Comparison of ENCODE assay signal across 15 cellular contexts in genomic region chr20:48673485-48673884, GRCh38.
DNase-seq lines count a peak whose midpoint lies in the region; ATAC-seq and TF ChIP-seq lines count a peak whose summit lies in the region.
"Had no signal": no experiment of that assay in that cellular context is flagged by ENCODE, and none has a peak within 500 bp of the region (broad histone marks: within the 10 kb centered on the region; RNA-seq: fewer than 3 reads in every experiment).

No MANE protein-coding gene starts in this region.

- no peak overlapping the region for H2AFZ ChIP-seq in DND-41 (ENCODE audit: low read depth, low read length)

- H3K27me3 Mint-ChIP-seq in immature natural killer cell (ENCODE audit: low read depth in 3 of 3), result peaks cover 0 to 47% (median 31%) of the 10 kb centered on the region in 3 donors

- no peaks in the 10 kb centered on the region for H3K79me2 ChIP-seq in DND-41 (ENCODE audit: insufficient read depth, low read length)

- H3K4me1 Mint-ChIP-seq in immature natural killer cell, result peaks cover 32 to 56% of the 10 kb centered on the region in 2 donors

- peak overlapping the region; percentile 8 to 85 (median 60) for H3K27ac Mint-ChIP-seq in immature natural killer cell

- peak overlapping the region; percentile 52 for H3K27ac ChIP-seq in A673 (ENCODE audit: low read depth, low read length, poor library complexity, severe bottlenecking)
- H3K27ac ChIP-seq in DND-41 (ENCODE audit: low read length), result no peak overlapping the region
- H3K27ac ChIP-seq: KMS-11, ovary, right lobe of liver, upper lobe of right lung had no signal

- H3K9ac ChIP-seq in DND-41 (ENCODE audit: low read depth, low read length), result no peak overlapping the region
- H3K9ac ChIP-seq: KMS-11 had no signal

- no TSS peak for BruUV-seq in A673 (replicated peaks; lab: Mats Ljungman, UMichigan)

- H3K27me3 ChIP-seq in A673 (replicated peaks; ENCODE audit: insufficient read depth, low read depth, low read length, poor library complexity) (no peaks in the 10 kb centered on the region), DND-41 (ENCODE audit: insufficient read depth, low read length, poor library complexity) (no peaks in the 10 kb centered on the region)
- H3K27me3 ChIP-seq: ovary, right lobe of liver, upper lobe of right lung had no signal

- H3K4me2 ChIP-seq in DND-41 (ENCODE audit: insufficient read depth, low read length), result no peak overlapping the region
- H3K4me2 ChIP-seq: KMS-11 had no signal

- intact Hi-C loops in A673 (cut with micrococcal nuclease; ENCODE audit: unreplicated experiment), result no loop called here

- no peak for DNase-seq in A673 (ENCODE audit: low spot score)
- no peak for DNase-seq in DND-41
- DNase-seq in SIG-M5 treated with dmso at 0.1 percent for 504 hours (lab: John Stamatoyannopoulos, UW; ENCODE audit: unreplicated experiment), result peak; percentile 90
- no peak for DNase-seq in immature natural killer cell
- no peak for DNase-seq in NAMALWA (ENCODE audit: low spot score)
- DNase-seq in anterior cingulate cortex (lab: John Stamatoyannopoulos, UW), result no peak
- DNase-seq in ureter (ENCODE audit: low spot score), result no peak
- DNase-seq: central memory CD4-positive, alpha-beta T cell; NCI-H526 treated with DMSO at 0.1 percent for 48 hours; ovary; upper lobe of right lung had no signal

- POLR2A ChIA-PET in A673 (lab: Charles Lee; ENCODE audit: low non-redundant PET), result interaction anchor here (0.9 kb wide), 1 partner anchor 14 kb away, joined by 3 read pairs; no protein-coding TSS in a partner anchor

- H3K4me1 ChIP-seq in A673 (ENCODE audit: insufficient read depth, low read length, poor library complexity, severe bottlenecking) (no peaks in the 10 kb centered on the region), DND-41 (ENCODE audit: insufficient read depth, low read length) (no peaks in the 10 kb centered on the region)

- H3K9me3 Mint-ChIP-seq in immature natural killer cell, result peaks cover 0 to 2% (median 0%) of the 10 kb centered on the region in 6 donors

- H3K4me3 ChIP-seq in A673 (ENCODE audit: low read depth, low read length, poor library complexity, severe bottlenecking), result no peak overlapping the region
- no peak overlapping the region for H3K4me3 ChIP-seq in DND-41 (ENCODE audit: low read depth in 1 of 2, low read length in 2 of 2)
- H3K4me3 ChIP-seq: ovary, right lobe of liver, upper lobe of right lung had no signal

- ATAC-seq in DND-41 (ENCODE audit: insufficient read depth, low read depth), result peak; percentile 22; the same call in 2 of the 3 replicates
- ATAC-seq: Panc1, right lobe of liver, SK-N-SH treated with all-trans-retinoic acid at 6 μM for 48 hours, upper lobe of right lung had no signal

- H3K36me3 ChIP-seq in A673 (ENCODE audit: insufficient read depth, low read length, poor library complexity, severe bottlenecking) (peaks cover 81% of the 10 kb centered on the region), DND-41 (ENCODE audit: insufficient read depth, low read length) (no peaks in the 10 kb centered on the region)
- H3K36me3 ChIP-seq: ovary, right lobe of liver had no signal

- peaks cover 18 to 69% (median 28%) of the 10 kb centered on the region in 3 donors for H3K36me3 Mint-ChIP-seq in immature natural killer cell

- TF ChIP-seq CTCF in A673 (conservative IDR thresholded peaks at IDR 0.05; ENCODE audit: low read depth, low read length), result no peak
- no peak for TF ChIP-seq CTCF in DND-41 (IDR thresholded peaks at IDR 0.05; ENCODE audit: borderline replicate concordance, extremely low read depth, low read length, poor library complexity, severe bottlenecking)

- H3K4me3 Mint-ChIP-seq in immature natural killer cell, result no peak overlapping the region

- CTCF ChIA-PET in A673 (lab: Charles Lee), result no interaction called here

- no peaks in the 10 kb centered on the region for H3K9me3 ChIP-seq in A673 (ENCODE audit: low read depth, low read length, poor library complexity, severe bottlenecking)
- no peaks in the 10 kb centered on the region for H3K9me3 ChIP-seq in DND-41 (ENCODE audit: insufficient read depth, low read length, severe bottlenecking)
- H3K9me3 ChIP-seq: ovary, right lobe of liver, upper lobe of right lung had no signal

- H4K20me1 ChIP-seq in DND-41 (ENCODE audit: insufficient read depth, low read length), result no peaks in the 10 kb centered on the region; the same call in 1 of the 2 replicates
